Comparison of ENCODE assay signal across 1 cellular context in the genomic region with DNA sequence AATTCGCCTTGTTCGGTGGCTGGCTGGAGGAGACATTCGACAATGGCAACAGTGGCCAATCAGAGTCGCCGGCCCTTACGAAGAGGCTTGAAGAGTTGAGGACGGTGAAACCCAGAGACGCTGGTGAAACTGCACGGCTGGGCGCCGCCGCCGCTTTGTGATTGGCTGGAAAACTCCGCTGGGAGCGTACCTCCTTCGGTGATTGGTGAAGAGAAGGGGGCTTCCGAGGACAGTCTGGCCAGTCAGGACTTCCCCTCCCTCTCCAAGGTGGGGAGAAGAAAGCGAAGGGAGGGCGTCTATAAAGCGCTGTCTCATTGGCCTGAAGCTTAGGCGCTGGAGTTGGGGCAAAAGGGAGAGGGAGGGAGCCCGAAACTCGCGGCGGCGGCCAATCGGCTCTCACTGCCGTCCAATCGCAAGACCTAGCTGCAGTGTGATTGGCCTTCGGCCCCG.
A peak's percentile ranks its signal among the peaks of the same experiment; 100 is the strongest.
TF ChIP-seq lines count a peak whose summit lies in the region.

No MANE protein-coding gene starts in this region.

TF ChIP-seq in HepG2, 621 proteins besides CTCF, POLR2A, EP300 and RAD21 (continued from another document and continues in another):
- TF ChIP-seq ZNF280D (CRISPR knock-in tag; IDR thresholded peaks at IDR 0.05) = no peak
- no peak for TF ChIP-seq TARDBP (CRISPR knock-in tag; IDR thresholded peaks at IDR 0.05)
- TF ChIP-seq ZNF143 (CRISPR knock-in tag; IDR thresholded peaks at IDR 0.05) = no peak
- no peak for TF ChIP-seq SYNCRIP (IDR thresholded peaks at IDR 0.05; ENCODE audit: insufficient read depth, low read depth, low read length)
- no peak for TF ChIP-seq SNAPC4 (CRISPR knock-in tag; IDR thresholded peaks at IDR 0.05)
- TF ChIP-seq HDAC2 (CRISPR knock-in tag; IDR thresholded peaks at IDR 0.05) = no peak
- 0 out of 2 replicates have a peak, but pooled peaks have one; percentile 44 for TF ChIP-seq ZNF280B (CRISPR knock-in tag; IDR thresholded peaks at IDR 0.05; ENCODE audit: borderline replicate concordance)
- no peak for TF ChIP-seq TGIF2 (CRISPR knock-in tag; IDR thresholded peaks at IDR 0.05)
- no peak for TF ChIP-seq CHD2 (IDR thresholded peaks at IDR 0.05; ENCODE audit: low read depth, low read length)
- TF ChIP-seq SETDB1 (CRISPR knock-in tag; IDR thresholded peaks at IDR 0.05; ENCODE audit: borderline replicate concordance) = no peak
- peak; percentile 81; the same call in 1 of the 2 replicates for TF ChIP-seq HOMEZ (CRISPR knock-in tag; IDR thresholded peaks at IDR 0.05; ENCODE audit: low read depth)
- TF ChIP-seq NR3C1 (CRISPR knock-in tag; IDR thresholded peaks at IDR 0.05) = no peak
- TF ChIP-seq ARNT (IDR thresholded peaks at IDR 0.05) = no peak
- TF ChIP-seq CBX5 (CRISPR knock-in tag; IDR thresholded peaks at IDR 0.05; ENCODE audit: borderline replicate concordance) = no peak
- TF ChIP-seq ETV6 (CRISPR knock-in tag; conservative IDR thresholded peaks at IDR 0.05) = no peak
- TF ChIP-seq ZNF44 (CRISPR knock-in tag; IDR thresholded peaks at IDR 0.05) = no peak
- no peak for TF ChIP-seq NPAS2 (CRISPR knock-in tag; IDR thresholded peaks at IDR 0.05; ENCODE audit: borderline replicate concordance)
- TF ChIP-seq CBX1 (IDR thresholded peaks at IDR 0.05; ENCODE audit: low read depth) = no peak
- TF ChIP-seq, protein P1, sequence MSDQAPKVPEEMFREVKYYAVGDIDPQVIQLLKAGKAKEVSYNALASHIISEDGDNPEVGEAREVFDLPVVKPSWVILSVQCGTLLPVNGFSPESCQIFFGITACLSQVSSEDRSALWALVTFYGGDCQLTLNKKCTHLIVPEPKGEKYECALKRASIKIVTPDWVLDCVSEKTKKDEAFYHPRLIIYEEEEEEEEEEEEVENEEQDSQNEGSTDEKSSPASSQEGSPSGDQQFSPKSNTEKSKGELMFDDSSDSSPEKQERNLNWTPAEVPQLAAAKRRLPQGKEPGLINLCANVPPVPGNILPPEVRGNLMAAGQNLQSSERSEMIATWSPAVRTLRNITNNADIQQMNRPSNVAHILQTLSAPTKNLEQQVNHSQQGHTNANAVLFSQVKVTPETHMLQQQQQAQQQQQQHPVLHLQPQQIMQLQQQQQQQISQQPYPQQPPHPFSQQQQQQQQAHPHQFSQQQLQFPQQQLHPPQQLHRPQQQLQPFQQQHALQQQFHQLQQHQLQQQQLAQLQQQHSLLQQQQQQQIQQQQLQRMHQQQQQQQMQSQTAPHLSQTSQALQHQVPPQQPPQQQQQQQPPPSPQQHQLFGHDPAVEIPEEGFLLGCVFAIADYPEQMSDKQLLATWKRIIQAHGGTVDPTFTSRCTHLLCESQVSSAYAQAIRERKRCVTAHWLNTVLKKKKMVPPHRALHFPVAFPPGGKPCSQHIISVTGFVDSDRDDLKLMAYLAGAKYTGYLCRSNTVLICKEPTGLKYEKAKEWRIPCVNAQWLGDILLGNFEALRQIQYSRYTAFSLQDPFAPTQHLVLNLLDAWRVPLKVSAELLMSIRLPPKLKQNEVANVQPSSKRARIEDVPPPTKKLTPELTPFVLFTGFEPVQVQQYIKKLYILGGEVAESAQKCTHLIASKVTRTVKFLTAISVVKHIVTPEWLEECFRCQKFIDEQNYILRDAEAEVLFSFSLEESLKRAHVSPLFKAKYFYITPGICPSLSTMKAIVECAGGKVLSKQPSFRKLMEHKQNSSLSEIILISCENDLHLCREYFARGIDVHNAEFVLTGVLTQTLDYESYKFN (CRISPR knock-in tag; conservative IDR thresholded peaks at IDR 0.05) = no peak
- no peak for TF ChIP-seq ZSCAN12 (CRISPR knock-in tag; IDR thresholded peaks at IDR 0.05)
- TF ChIP-seq, protein P2, sequence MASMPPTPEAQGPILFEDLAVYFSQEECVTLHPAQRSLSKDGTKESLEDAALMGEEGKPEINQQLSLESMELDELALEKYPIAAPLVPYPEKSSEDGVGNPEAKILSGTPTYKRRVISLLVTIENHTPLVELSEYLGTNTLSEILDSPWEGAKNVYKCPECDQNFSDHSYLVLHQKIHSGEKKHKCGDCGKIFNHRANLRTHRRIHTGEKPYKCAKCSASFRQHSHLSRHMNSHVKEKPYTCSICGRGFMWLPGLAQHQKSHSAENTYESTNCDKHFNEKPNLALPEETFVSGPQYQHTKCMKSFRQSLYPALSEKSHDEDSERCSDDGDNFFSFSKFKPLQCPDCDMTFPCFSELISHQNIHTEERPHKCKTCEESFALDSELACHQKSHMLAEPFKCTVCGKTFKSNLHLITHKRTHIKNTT (CRISPR knock-in tag; IDR thresholded peaks at IDR 0.05) = no peak
- TF ChIP-seq ZNF34 (CRISPR knock-in tag; IDR thresholded peaks at IDR 0.05; ENCODE audit: borderline replicate concordance) = no peak
- TF ChIP-seq, protein P3, sequence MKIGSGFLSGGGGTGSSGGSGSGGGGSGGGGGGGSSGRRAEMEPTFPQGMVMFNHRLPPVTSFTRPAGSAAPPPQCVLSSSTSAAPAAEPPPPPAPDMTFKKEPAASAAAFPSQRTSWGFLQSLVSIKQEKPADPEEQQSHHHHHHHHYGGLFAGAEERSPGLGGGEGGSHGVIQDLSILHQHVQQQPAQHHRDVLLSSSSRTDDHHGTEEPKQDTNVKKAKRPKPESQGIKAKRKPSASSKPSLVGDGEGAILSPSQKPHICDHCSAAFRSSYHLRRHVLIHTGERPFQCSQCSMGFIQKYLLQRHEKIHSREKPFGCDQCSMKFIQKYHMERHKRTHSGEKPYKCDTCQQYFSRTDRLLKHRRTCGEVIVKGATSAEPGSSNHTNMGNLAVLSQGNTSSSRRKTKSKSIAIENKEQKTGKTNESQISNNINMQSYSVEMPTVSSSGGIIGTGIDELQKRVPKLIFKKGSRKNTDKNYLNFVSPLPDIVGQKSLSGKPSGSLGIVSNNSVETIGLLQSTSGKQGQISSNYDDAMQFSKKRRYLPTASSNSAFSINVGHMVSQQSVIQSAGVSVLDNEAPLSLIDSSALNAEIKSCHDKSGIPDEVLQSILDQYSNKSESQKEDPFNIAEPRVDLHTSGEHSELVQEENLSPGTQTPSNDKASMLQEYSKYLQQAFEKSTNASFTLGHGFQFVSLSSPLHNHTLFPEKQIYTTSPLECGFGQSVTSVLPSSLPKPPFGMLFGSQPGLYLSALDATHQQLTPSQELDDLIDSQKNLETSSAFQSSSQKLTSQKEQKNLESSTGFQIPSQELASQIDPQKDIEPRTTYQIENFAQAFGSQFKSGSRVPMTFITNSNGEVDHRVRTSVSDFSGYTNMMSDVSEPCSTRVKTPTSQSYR (CRISPR knock-in tag; IDR thresholded peaks at IDR 0.05; ENCODE audit: borderline replicate concordance) = no peak
- no peak for TF ChIP-seq NFKB2 (CRISPR knock-in tag; IDR thresholded peaks at IDR 0.05; ENCODE audit: borderline replicate concordance)
- no peak for TF ChIP-seq STAG1 (CRISPR knock-in tag; IDR thresholded peaks at IDR 0.05)
- no peak for TF ChIP-seq ZNF563 (CRISPR knock-in tag; IDR thresholded peaks at IDR 0.05)
- no peak for TF ChIP-seq ZGPAT (CRISPR knock-in tag; IDR thresholded peaks at IDR 0.05)
- TF ChIP-seq DRAP1 (CRISPR knock-in tag; IDR thresholded peaks at IDR 0.05) = peak; percentile 87
- peak; percentile 70; the same call in 1 of the 2 replicates for TF ChIP-seq ATF1 (CRISPR knock-in tag; IDR thresholded peaks at IDR 0.05)
- TF ChIP-seq NCOA2 (CRISPR knock-in tag; IDR thresholded peaks at IDR 0.05) = no peak
- TF ChIP-seq ZNF552 (CRISPR knock-in tag; IDR thresholded peaks at IDR 0.05; ENCODE audit: borderline replicate concordance) = no peak
- TF ChIP-seq CREM (IDR thresholded peaks at IDR 0.05) = peak; percentile 52
- TF ChIP-seq CREM (CRISPR knock-in tag; IDR thresholded peaks at IDR 0.05) = no peak
- TF ChIP-seq TP53 (CRISPR knock-in tag; conservative IDR thresholded peaks at IDR 0.05) = no peak
- no peak for TF ChIP-seq GABPA (IDR thresholded peaks at IDR 0.05; ENCODE audit: low read depth, low read length)
- TF ChIP-seq GABPA (CRISPR knock-in tag; IDR thresholded peaks at IDR 0.05; ENCODE audit: low read depth) = no peak; the same call in 1 of the 2 replicates
